ENCODE assay signal across 1 cellular context in genomic region chr22:49966716-49967332, GRCh38.
TF ChIP-seq lines count a peak whose summit lies in the region.

No MANE protein-coding gene starts in this region.

TF ChIP-seq in HepG2, 621 proteins besides CTCF, POLR2A, EP300 and RAD21 (continued from another document and continues in another):
- TF ChIP-seq ZBTB26 (CRISPR knock-in tag; IDR thresholded peaks at IDR 0.05; ENCODE audit: borderline replicate concordance) (0 out of 2 replicates have a peak, but pooled peaks have one; percentile 29), SUZ12 (IDR thresholded peaks at IDR 0.05; ENCODE audit: low read depth, low read length) (no peak), ZNF550 (CRISPR knock-in tag; IDR thresholded peaks at IDR 0.05; ENCODE audit: borderline replicate concordance) (0 out of 2 replicates have a peak, but pooled peaks have one; percentile 41), PAWR (CRISPR knock-in tag; IDR thresholded peaks at IDR 0.05; ENCODE audit: borderline replicate concordance) (no peak), ARID2 (CRISPR knock-in tag; IDR thresholded peaks at IDR 0.05; ENCODE audit: borderline replicate concordance) (no peak), ARID3A (IDR thresholded peaks at IDR 0.05; ENCODE audit: low read depth, low read length) (0 out of 2 replicates have a peak, but pooled peaks have one; percentile 3), ZNF547 (CRISPR knock-in tag; IDR thresholded peaks at IDR 0.05) (no peak; the same call in 1 of the 2 replicates), SOX5 (CRISPR knock-in tag; IDR thresholded peaks at IDR 0.05; ENCODE audit: borderline replicate concordance) (peak; percentile 5; the same call in 1 of the 2 replicates), NR2F1 (CRISPR knock-in tag; IDR thresholded peaks at IDR 0.05) (peak in 1 of 2 experiments; percentile 76; a peak in 2 of 4 replicates), TBX3 (IDR thresholded peaks at IDR 0.05; ENCODE audit: borderline replicate concordance) (peak; percentile 39; the same call in 1 of the 2 replicates), ZSCAN29 (CRISPR knock-in tag; conservative IDR thresholded peaks at IDR 0.05) (no peak), FOXA3 (CRISPR knock-in tag; IDR thresholded peaks at IDR 0.05) (no peak), ZNF335 (CRISPR knock-in tag; IDR thresholded peaks at IDR 0.05) (no peak), ZFP36L2 (CRISPR knock-in tag; IDR thresholded peaks at IDR 0.05) (no peak), ZNF607 (CRISPR knock-in tag; IDR thresholded peaks at IDR 0.05; ENCODE audit: borderline replicate concordance) (no peak; the same call in 1 of the 2 replicates), XBP1 (CRISPR knock-in tag; IDR thresholded peaks at IDR 0.05) (no peak), SMAD9 (CRISPR knock-in tag; IDR thresholded peaks at IDR 0.05) (no peak), SP1 (IDR thresholded peaks at IDR 0.05) (no peak), SP1 (CRISPR knock-in tag; IDR thresholded peaks at IDR 0.05) (no peak), ZNF280B (CRISPR knock-in tag; IDR thresholded peaks at IDR 0.05; ENCODE audit: borderline replicate concordance) (no peak), ZNF839 (CRISPR knock-in tag; IDR thresholded peaks at IDR 0.05; ENCODE audit: borderline replicate concordance) (no peak), ZNF883 (CRISPR knock-in tag; IDR thresholded peaks at IDR 0.05; ENCODE audit: not compliant biosample characterization) (no peak), MED8 (CRISPR knock-in tag; IDR thresholded peaks at IDR 0.05; ENCODE audit: insufficient replicate concordance) (no peak), ZNF768 (CRISPR knock-in tag; IDR thresholded peaks at IDR 0.05) (no peak), MTA1 (CRISPR knock-in tag; IDR thresholded peaks at IDR 0.05; ENCODE audit: borderline replicate concordance) (peak; percentile 85), ZNF841 (CRISPR knock-in tag; IDR thresholded peaks at IDR 0.05; ENCODE audit: borderline replicate concordance) (no peak), ZNF747 (CRISPR knock-in tag; IDR thresholded peaks at IDR 0.05; ENCODE audit: borderline replicate concordance) (no peak), ZNF331 (CRISPR knock-in tag; IDR thresholded peaks at IDR 0.05) (no peak), CCAR2 (optimal IDR thresholded peaks at IDR 0.05; ENCODE audit: low read depth, low read length) (no peak), KLF15 (CRISPR knock-in tag; IDR thresholded peaks at IDR 0.05; ENCODE audit: borderline replicate concordance) (no peak), ATF1 (CRISPR knock-in tag; IDR thresholded peaks at IDR 0.05) (no peak), NCOR1 (IDR thresholded peaks at IDR 0.05; ENCODE audit: borderline replicate concordance, low read length) (peak; percentile 50; the same call in 1 of the 2 replicates), ZIK1 (CRISPR knock-in tag; IDR thresholded peaks at IDR 0.05; ENCODE audit: borderline replicate concordance, low read depth) (no peak), GABPA (IDR thresholded peaks at IDR 0.05; ENCODE audit: low read depth, low read length) (no peak), GABPA (CRISPR knock-in tag; IDR thresholded peaks at IDR 0.05; ENCODE audit: low read depth) (no peak), PBX2 (CRISPR knock-in tag; IDR thresholded peaks at IDR 0.05) (no peak), HOXD1 (CRISPR knock-in tag; IDR thresholded peaks at IDR 0.05) (no peak), RNF2 (conservative IDR thresholded peaks at IDR 0.05; ENCODE audit: low read depth) (no peak; the same call in 1 of the 2 replicates), POLR2AphosphoS2 (IDR thresholded peaks at IDR 0.05; ENCODE audit: low read depth, low read length) (peak; percentile 32; the same call in 1 of the 2 replicates), MAFF (IDR thresholded peaks at IDR 0.05; ENCODE audit: low read depth, low read length) (no peak)
- TF ChIP-seq, protein P1, sequence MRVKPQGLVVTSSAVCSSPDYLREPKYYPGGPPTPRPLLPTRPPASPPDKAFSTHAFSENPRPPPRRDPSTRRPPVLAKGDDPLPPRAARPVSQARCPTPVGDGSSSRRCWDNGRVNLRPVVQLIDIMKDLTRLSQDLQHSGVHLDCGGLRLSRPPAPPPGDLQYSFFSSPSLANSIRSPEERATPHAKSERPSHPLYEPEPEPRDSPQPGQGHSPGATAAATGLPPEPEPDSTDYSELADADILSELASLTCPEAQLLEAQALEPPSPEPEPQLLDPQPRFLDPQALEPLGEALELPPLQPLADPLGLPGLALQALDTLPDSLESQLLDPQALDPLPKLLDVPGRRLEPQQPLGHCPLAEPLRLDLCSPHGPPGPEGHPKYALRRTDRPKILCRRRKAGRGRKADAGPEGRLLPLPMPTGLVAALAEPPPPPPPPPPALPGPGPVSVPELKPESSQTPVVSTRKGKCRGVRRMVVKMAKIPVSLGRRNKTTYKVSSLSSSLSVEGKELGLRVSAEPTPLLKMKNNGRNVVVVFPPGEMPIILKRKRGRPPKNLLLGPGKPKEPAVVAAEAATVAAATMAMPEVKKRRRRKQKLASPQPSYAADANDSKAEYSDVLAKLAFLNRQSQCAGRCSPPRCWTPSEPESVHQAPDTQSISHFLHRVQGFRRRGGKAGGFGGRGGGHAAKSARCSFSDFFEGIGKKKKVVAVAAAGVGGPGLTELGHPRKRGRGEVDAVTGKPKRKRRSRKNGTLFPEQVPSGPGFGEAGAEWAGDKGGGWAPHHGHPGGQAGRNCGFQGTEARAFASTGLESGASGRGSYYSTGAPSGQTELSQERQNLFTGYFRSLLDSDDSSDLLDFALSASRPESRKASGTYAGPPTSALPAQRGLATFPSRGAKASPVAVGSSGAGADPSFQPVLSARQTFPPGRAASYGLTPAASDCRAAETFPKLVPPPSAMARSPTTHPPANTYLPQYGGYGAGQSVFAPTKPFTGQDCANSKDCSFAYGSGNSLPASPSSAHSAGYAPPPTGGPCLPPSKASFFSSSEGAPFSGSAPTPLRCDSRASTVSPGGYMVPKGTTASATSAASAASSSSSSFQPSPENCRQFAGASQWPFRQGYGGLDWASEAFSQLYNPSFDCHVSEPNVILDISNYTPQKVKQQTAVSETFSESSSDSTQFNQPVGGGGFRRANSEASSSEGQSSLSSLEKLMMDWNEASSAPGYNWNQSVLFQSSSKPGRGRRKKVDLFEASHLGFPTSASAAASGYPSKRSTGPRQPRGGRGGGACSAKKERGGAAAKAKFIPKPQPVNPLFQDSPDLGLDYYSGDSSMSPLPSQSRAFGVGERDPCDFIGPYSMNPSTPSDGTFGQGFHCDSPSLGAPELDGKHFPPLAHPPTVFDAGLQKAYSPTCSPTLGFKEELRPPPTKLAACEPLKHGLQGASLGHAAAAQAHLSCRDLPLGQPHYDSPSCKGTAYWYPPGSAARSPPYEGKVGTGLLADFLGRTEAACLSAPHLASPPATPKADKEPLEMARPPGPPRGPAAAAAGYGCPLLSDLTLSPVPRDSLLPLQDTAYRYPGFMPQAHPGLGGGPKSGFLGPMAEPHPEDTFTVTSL (CRISPR knock-in tag; IDR thresholded peaks at IDR 0.05; ENCODE audit: borderline replicate concordance) = peak; percentile 6; the same call in 1 of the 2 replicates
- TF ChIP-seq, protein P2, sequence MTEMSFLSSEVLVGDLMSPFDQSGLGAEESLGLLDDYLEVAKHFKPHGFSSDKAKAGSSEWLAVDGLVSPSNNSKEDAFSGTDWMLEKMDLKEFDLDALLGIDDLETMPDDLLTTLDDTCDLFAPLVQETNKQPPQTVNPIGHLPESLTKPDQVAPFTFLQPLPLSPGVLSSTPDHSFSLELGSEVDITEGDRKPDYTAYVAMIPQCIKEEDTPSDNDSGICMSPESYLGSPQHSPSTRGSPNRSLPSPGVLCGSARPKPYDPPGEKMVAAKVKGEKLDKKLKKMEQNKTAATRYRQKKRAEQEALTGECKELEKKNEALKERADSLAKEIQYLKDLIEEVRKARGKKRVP (CRISPR knock-in tag; IDR thresholded peaks at IDR 0.05) = peak in 1 of 2 experiments; percentile 78; a peak in 1 of 4 replicates
- TF ChIP-seq, protein P3, sequence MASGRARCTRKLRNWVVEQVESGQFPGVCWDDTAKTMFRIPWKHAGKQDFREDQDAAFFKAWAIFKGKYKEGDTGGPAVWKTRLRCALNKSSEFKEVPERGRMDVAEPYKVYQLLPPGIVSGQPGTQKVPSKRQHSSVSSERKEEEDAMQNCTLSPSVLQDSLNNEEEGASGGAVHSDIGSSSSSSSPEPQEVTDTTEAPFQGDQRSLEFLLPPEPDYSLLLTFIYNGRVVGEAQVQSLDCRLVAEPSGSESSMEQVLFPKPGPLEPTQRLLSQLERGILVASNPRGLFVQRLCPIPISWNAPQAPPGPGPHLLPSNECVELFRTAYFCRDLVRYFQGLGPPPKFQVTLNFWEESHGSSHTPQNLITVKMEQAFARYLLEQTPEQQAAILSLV (CRISPR knock-in tag; IDR thresholded peaks at IDR 0.05; ENCODE audit: borderline replicate concordance) = no peak
- TF ChIP-seq, protein P4, sequence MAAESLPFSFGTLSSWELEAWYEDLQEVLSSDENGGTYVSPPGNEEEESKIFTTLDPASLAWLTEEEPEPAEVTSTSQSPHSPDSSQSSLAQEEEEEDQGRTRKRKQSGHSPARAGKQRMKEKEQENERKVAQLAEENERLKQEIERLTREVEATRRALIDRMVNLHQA (CRISPR knock-in tag; IDR thresholded peaks at IDR 0.05) = no peak
- TF ChIP-seq, protein P5, sequence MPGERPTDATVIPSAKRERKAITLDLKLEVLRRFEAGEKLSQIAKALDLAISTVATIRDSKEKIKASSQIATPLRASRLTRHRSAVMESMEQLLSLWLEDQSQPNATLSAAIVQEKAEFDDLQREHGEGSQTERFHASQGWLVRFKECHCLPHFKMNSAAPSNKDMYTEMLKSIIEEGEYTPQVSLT (CRISPR knock-in tag; IDR thresholded peaks at IDR 0.05; ENCODE audit: borderline replicate concordance, low read depth) = no peak
- TF ChIP-seq, protein P6, sequence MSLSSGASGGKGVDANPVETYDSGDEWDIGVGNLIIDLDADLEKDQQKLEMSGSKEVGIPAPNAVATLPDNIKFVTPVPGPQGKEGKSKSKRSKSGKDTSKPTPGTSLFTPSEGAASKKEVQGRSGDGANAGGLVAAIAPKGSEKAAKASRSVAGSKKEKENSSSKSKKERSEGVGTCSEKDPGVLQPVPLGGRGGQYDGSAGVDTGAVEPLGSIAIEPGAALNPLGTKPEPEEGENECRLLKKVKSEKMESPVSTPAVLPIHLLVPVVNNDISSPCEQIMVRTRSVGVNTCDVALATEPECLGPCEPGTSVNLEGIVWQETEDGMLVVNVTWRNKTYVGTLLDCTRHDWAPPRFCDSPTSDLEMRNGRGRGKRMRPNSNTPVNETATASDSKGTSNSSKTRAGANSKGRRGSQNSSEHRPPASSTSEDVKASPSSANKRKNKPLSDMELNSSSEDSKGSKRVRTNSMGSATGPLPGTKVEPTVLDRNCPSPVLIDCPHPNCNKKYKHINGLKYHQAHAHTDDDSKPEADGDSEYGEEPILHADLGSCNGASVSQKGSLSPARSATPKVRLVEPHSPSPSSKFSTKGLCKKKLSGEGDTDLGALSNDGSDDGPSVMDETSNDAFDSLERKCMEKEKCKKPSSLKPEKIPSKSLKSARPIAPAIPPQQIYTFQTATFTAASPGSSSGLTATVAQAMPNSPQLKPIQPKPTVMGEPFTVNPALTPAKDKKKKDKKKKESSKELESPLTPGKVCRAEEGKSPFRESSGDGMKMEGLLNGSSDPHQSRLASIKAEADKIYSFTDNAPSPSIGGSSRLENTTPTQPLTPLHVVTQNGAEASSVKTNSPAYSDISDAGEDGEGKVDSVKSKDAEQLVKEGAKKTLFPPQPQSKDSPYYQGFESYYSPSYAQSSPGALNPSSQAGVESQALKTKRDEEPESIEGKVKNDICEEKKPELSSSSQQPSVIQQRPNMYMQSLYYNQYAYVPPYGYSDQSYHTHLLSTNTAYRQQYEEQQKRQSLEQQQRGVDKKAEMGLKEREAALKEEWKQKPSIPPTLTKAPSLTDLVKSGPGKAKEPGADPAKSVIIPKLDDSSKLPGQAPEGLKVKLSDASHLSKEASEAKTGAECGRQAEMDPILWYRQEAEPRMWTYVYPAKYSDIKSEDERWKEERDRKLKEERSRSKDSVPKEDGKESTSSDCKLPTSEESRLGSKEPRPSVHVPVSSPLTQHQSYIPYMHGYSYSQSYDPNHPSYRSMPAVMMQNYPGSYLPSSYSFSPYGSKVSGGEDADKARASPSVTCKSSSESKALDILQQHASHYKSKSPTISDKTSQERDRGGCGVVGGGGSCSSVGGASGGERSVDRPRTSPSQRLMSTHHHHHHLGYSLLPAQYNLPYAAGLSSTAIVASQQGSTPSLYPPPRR (CRISPR knock-in tag; IDR thresholded peaks at IDR 0.05; ENCODE audit: borderline replicate concordance) = no peak; the same call in 1 of the 2 replicates
